ENCODE assay signal across 9 cellular contexts in the genomic region with DNA sequence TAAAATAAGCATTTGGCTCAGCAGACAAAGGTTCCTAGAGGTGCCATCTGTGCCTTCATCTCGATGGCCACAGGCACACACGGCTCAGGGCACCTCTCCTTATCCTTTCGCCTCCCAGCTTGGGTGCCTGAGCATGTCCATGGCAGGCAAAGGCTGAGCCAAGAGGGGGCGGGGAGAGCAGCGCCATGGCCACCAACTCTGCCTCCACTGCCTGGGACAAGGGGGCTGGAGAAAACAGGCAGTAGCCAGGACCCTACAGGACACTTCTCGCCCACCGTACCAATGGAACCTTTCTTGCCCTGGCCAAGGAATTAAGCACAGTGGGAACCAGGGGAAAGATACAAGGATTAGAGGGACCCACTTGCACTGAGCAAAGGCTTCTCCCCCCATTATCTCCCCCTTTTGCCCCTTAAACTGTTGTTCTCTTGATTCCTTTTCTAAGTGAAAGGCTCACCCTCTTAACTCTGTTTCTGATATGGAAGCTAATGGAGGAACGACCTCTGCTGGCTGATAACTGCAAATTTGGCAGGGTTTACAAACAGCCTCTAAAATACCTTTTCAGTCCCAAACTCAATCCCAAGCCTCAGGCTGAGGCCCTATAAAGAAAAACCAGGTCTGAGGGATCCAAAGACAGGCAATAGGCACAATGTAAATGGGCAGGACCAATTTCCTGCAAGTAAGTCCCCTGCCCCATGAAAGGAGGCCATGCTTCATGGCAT.
DNase-seq lines count a peak whose midpoint lies in the region; ATAC-seq and TF ChIP-seq lines count a peak whose summit lies in the region.
"Had no signal": no experiment of that assay in that cellular context is flagged by ENCODE, and none has a peak within 500 bp of the region (broad histone marks: within the 10 kb centered on the region; RNA-seq: fewer than 3 reads in every experiment).

No MANE protein-coding gene starts in this region.

- H3K9me3 ChIP-seq in OCI-LY3 (ENCODE audit: insufficient read depth, low read length) (peaks cover 3% of the 10 kb centered on the region; the same call in 1 of the 2 replicates), gastrocnemius medialis (no peaks in the 10 kb centered on the region)

- peaks cover 9% of the 10 kb centered on the region for H3K4me1 ChIP-seq in OCI-LY3 (ENCODE audit: low read length)
- H3K4me1 ChIP-seq in gastrocnemius medialis = no peaks in the 10 kb centered on the region

- DNase-seq in GM13977 (ENCODE audit: low spot score) (no peak), hepatic stellate cell (ENCODE audit: low spot score) (peak; percentile 5), gastrocnemius medialis (no peak), midbrain (lab: John Stamatoyannopoulos, UW) (no peak)
- DNase-seq: NCI-H1105 treated with DMSO at 0.1 percent for 48 hours had no signal

- H3K4me3 ChIP-seq in OCI-LY3 (ENCODE audit: low read length) = no peak overlapping the region
- H3K4me3 ChIP-seq in gastrocnemius medialis = no peak overlapping the region

- H3K27ac ChIP-seq in C4-2B (no peak overlapping the region), OCI-LY3 (ENCODE audit: low read length) (no peak overlapping the region), gastrocnemius medialis (no peak overlapping the region)

- no peak overlapping the region for H3K4me2 ChIP-seq in OCI-LY3 (ENCODE audit: low read length)

- no peak for ATAC-seq in GM18870 (IDR thresholded peaks at IDR 0.05; ENCODE audit: unreplicated experiment)
- ATAC-seq in gastrocnemius medialis = no peak
- ATAC-seq in GM19455 (IDR thresholded peaks at IDR 0.05; ENCODE audit: unreplicated experiment) = no peak

- intact Hi-C loops in gastrocnemius medialis (cut with DNase I; ENCODE audit: low total_unique reads) = no loop called here

- H4K20me1 ChIP-seq in OCI-LY3 (ENCODE audit: insufficient read depth, low read length) = no peaks in the 10 kb centered on the region

- H3K79me2 ChIP-seq in OCI-LY3 (ENCODE audit: low read length) = no peaks in the 10 kb centered on the region

- no peak overlapping the region; the same call in 1 of the 2 replicates for H3K9ac ChIP-seq in OCI-LY3 (ENCODE audit: low read length)

- peak; percentile 57 for TF ChIP-seq CTCF in C4-2B (conservative IDR thresholded peaks at IDR 0.05)
- TF ChIP-seq CTCF in GM13977 (IDR thresholded peaks at IDR 0.05; ENCODE audit: extremely low read depth, insufficient read depth, missing control alignments) = peak; percentile 37
- TF ChIP-seq CTCF in OCI-LY3 (IDR thresholded peaks at IDR 0.05; ENCODE audit: low read depth, low read length) = peak; percentile 88
- no peak for TF ChIP-seq CTCF in gastrocnemius medialis (IDR thresholded peaks at IDR 0.05 in 4 of 5, conservative IDR thresholded peaks at IDR 0.05 in 1 of 5)

- peaks cover 2% of the 10 kb centered on the region for H3K36me3 ChIP-seq in OCI-LY3 (replicated peaks; ENCODE audit: low read depth, low read length)
- no peaks in the 10 kb centered on the region for H3K36me3 ChIP-seq in gastrocnemius medialis

- peak overlapping the region; percentile 84 for H2AFZ ChIP-seq in OCI-LY3 (ENCODE audit: low read depth, low read length)

- no peak for TF ChIP-seq POLR2A in gastrocnemius medialis (IDR thresholded peaks at IDR 0.05)

- in situ Hi-C loops in GM13977 (cut with MboI; ENCODE audit: low pct_unique_long_range_greater_than_20kb, low sequenced_read_pairs, unreplicated experiment) = no loop called here
- in situ Hi-C loops in gastrocnemius medialis (cut with MboI; ENCODE audit: low sequenced_read_pairs in 4 of 4) = no loop called here

- H3K27me3 ChIP-seq in OCI-LY3 (ENCODE audit: low read depth, low read length) (no peaks in the 10 kb centered on the region), gastrocnemius medialis (no peaks in the 10 kb centered on the region)

Comparison
In these comparisons a context has a peak if more than half of its experiments do, and no peak if none do; other contexts are left out.
1. CTCF ChIP-seq: peak in C4-2B (single experiment), GM13977 (single experiment) and OCI-LY3 (single experiment); none in gastrocnemius medialis (0 of 5).